10 cellular contexts compared by ENCODE assay signal in genomic region chr11:32385998-32386397, GRCh38. TPM values are rescaled to one million over a fixed set of nuclear protein-coding genes. Genes with fewer than 3 reads are reported as not detected.
DNase-seq lines count a peak whose midpoint lies in the region; ATAC-seq, FAIRE-seq and TF ChIP-seq lines count a peak whose summit lies in the region.
"Had no signal": no experiment of that assay in that cellular context is flagged by ENCODE, and none has a peak within 500 bp of the region (broad histone marks: within the 10 kb centered on the region; RNA-seq: fewer than 3 reads in every experiment).

No MANE protein-coding gene starts in this region.

- H3K9me3 ChIP-seq in DND-41 (ENCODE audit: insufficient read depth, low read length, severe bottlenecking) (no peaks in the 10 kb centered on the region), K562 (replicated peaks; ENCODE audit: control insufficient read depth, insufficient read depth, low read depth, low read length) (no peaks in the 10 kb centered on the region)
- H3K9me3 ChIP-seq: tibial artery had no signal

- CTCF ChIA-PET in K562 (lab: Yijun Ruan, JAX; ENCODE audit: low intra/inter-chr PET ratio): interaction anchor here (0.6 to 1.2 kb wide), 2 partner anchors 405 to 407 kb away, joined by 3 read pairs; no protein-coding TSS in a partner anchor

- H3K9ac ChIP-seq in DND-41 (ENCODE audit: low read depth, low read length) (no peak overlapping the region), KMS-11 (no peak overlapping the region), K562 (ENCODE audit: insufficient read depth in 1 of 2, low read depth in 2 of 2, low read length in 2 of 2) (no peak overlapping the region)

- no peak for TF ChIP-seq POLR2A in K562 (conservative IDR thresholded peaks at IDR 0.05)

- POLR2A ChIA-PET in K562 (lab: Yijun Ruan, JAX): interaction anchor here (0.6 to 1.9 kb wide), 5 partner anchors 9 to 776 kb away, joined by 3 to 7 read pairs (median 3); partner anchors contain the start of gene CSTF3

- DNase-seq in DND-41: peak; percentile 47
- peak; percentile 53 to 68 (median 60) for DNase-seq in K562 (ENCODE audit: extremely low read depth in 1 of 4, low spot score in 3 of 4)
- DNase-seq in myocyte (ENCODE audit: low read depth): peak; percentile 64
- no peak for DNase-seq in NAMALWA (ENCODE audit: low spot score)
- DNase-seq in superior temporal gyrus (ENCODE audit: extremely low spot score): no peak
- no peak for DNase-seq in COR-L47 (lab: John Stamatoyannopoulos, UW)
- DNase-seq: activated CD8-positive, alpha-beta memory T cell treated with anti-CD3 and anti-CD28 coated beads, Interleukin-2, amount 50 U/mL, for 48 hours; tibial artery had no signal

- H3K36me3 ChIP-seq in DND-41 (ENCODE audit: insufficient read depth, low read length) (peaks cover 62% of the 10 kb centered on the region), KMS-11 (ENCODE audit: insufficient read depth) (no peaks in the 10 kb centered on the region), K562 (ENCODE audit: control insufficient read depth, insufficient read depth, low read length) (peaks cover 64% of the 10 kb centered on the region)
- H3K36me3 ChIP-seq: tibial artery had no signal

- intact Hi-C loops in K562 (cut with micrococcal nuclease): loop anchor here (1.0 to 2.0 kb wide), 3 partner anchors 35 to 177 kb away; partner anchors contain the start of gene WT1

- peak; percentile 5; the same call in 1 of the 2 replicates for TF ChIP-seq EP300 in K562 (IDR thresholded peaks at IDR 0.05; ENCODE audit: low read length)

- H3K79me2 ChIP-seq in DND-41 (ENCODE audit: insufficient read depth, low read length) (no peaks in the 10 kb centered on the region; the same call in 1 of the 2 replicates), KMS-11 (ENCODE audit: insufficient read depth, low read depth) (no peaks in the 10 kb centered on the region), K562 (ENCODE audit: control insufficient read depth, insufficient read depth, low read length) (no peaks in the 10 kb centered on the region)

- in situ Hi-C loops in K562 (cut with MboI): loop anchor here (10.0 kb wide), 1 partner anchor 199 kb away; the partner anchor contains the start of gene EIF3M

- no peak overlapping the region for H3K4me2 ChIP-seq in DND-41 (ENCODE audit: insufficient read depth, low read length)
- no peak overlapping the region; the same call in 1 of the 2 replicates for H3K4me2 ChIP-seq in KMS-11
- peak overlapping the region; percentile 11; the same call in 1 of the 2 replicates for H3K4me2 ChIP-seq in K562 (ENCODE audit: insufficient read depth, low read length)

- H3K27me3 ChIP-seq in DND-41 (ENCODE audit: insufficient read depth, low read length, poor library complexity) (no peaks in the 10 kb centered on the region), KMS-11 (ENCODE audit: insufficient read depth, low read depth) (no peaks in the 10 kb centered on the region), K562 (ENCODE audit: control insufficient read depth in 2 of 2, insufficient read depth in 2 of 2, low read length in 2 of 2) (no peaks in the 10 kb centered on the region)

- BruUV-seq in K562 (replicated peaks; lab: Mats Ljungman, UMichigan): no TSS peak

- FAIRE-seq in K562 (lab: Jason Lieb, UNC): no peak

- H3K27ac ChIP-seq in DND-41 (ENCODE audit: low read length) (peak overlapping the region; percentile 52), KMS-11 (no peak overlapping the region), K562 (ENCODE audit: extremely low read depth, low read depth, low read length) (peak overlapping the region; percentile 59)
- H3K27ac ChIP-seq: tibial artery had no signal

- H4K20me1 ChIP-seq in DND-41 (ENCODE audit: insufficient read depth, low read length) (no peaks in the 10 kb centered on the region), KMS-11 (ENCODE audit: insufficient read depth) (no peaks in the 10 kb centered on the region), K562 (replicated peaks; ENCODE audit: control insufficient read depth, insufficient read depth, low read length) (no peaks in the 10 kb centered on the region)

- H2AFZ ChIP-seq in DND-41 (ENCODE audit: low read depth, low read length) (no peak overlapping the region), KMS-11 (ENCODE audit: low read depth) (peak overlapping the region; percentile 40; the same call in 1 of the 2 replicates), K562 (ENCODE audit: low read depth, low read length) (no peak overlapping the region)

- H3K4me1 ChIP-seq in DND-41 (ENCODE audit: insufficient read depth, low read length): peaks cover 65% of the 10 kb centered on the region
- H3K4me1 ChIP-seq in KMS-11 (ENCODE audit: low read depth, poor library complexity, severe bottlenecking): peaks cover 10% of the 10 kb centered on the region
- H3K4me1 ChIP-seq in K562 (replicated peaks in 1 of 2; ENCODE audit: control insufficient read depth in 2 of 2, insufficient read depth in 2 of 2, low read length in 2 of 2): peaks cover 4 to 30% of the 10 kb centered on the region in 2 experiments
- H3K4me1 ChIP-seq: tibial artery had no signal

- H3K4me3 ChIP-seq in DND-41 (ENCODE audit: low read depth in 1 of 2, low read length in 2 of 2): no peak overlapping the region
- no peak overlapping the region for H3K4me3 ChIP-seq in KMS-11 (IDR thresholded peaks at IDR 0.05; ENCODE audit: insufficient read depth, low read depth, low read length)
- H3K4me3 ChIP-seq in K562: no peak overlapping the region
- H3K4me3 ChIP-seq: tibial artery had no signal

- ATAC-seq in DND-41 (ENCODE audit: insufficient read depth, low read depth) (peak; percentile 63), K562 (peak; percentile 86), GM21390 (IDR thresholded peaks at IDR 0.05; ENCODE audit: unreplicated experiment) (no peak)

- TF ChIP-seq CTCF in DND-41 (IDR thresholded peaks at IDR 0.05; ENCODE audit: borderline replicate concordance, extremely low read depth, low read length, poor library complexity, severe bottlenecking) (peak; percentile 58), KMS-11 (conservative IDR thresholded peaks at IDR 0.05; ENCODE audit: low read depth, low read length) (peak; percentile 33; the same call in 1 of the 2 replicates), K562 (IDR thresholded peaks at IDR 0.05 in 2 of 3, conservative IDR thresholded peaks at IDR 0.05 in 1 of 3; ENCODE audit: insufficient read depth in 2 of 3, low read depth in 1 of 3, low read length in 3 of 3) (peak; percentile 50 to 68 (median 67))

- 33% methylated on average over 2 of the region's 2 CpGs for WGBS in K562 (ENCODE audit: insufficient coverage, low coverage, missing lambda C conversion rate)

- TF ChIP-seq RAD21 in K562 (CRISPR knock-in tag; conservative IDR thresholded peaks at IDR 0.05 in 1 of 2, IDR thresholded peaks at IDR 0.05 in 1 of 2): peak; percentile 50 to 72

- H3K9me1 ChIP-seq in K562 (ENCODE audit: control insufficient read depth, insufficient read depth, low read length): no peaks in the 10 kb centered on the region

TF ChIP-seq in K562, 482 proteins besides CTCF, POLR2A, EP300 and RAD21 (continues in another document):
- TF ChIP-seq ZBTB8A (IDR thresholded peaks at IDR 0.05; ENCODE audit: partially characterized antibody): no peak
- peak; percentile 49 to 60 for TF ChIP-seq MNT (conservative IDR thresholded peaks at IDR 0.05)
- peak; percentile 45 for TF ChIP-seq ATF3 (IDR thresholded peaks at IDR 0.05)
- no peak for TF ChIP-seq ATF3 (CRISPR knock-in tag; conservative IDR thresholded peaks at IDR 0.05)
- no peak for TF ChIP-seq ZFP36 (IDR thresholded peaks at IDR 0.05; ENCODE audit: low read depth, low read length, partially characterized antibody)
- TF ChIP-seq ETV1 (tag; conservative IDR thresholded peaks at IDR 0.05; ENCODE audit: low read depth): 0 out of 2 replicates have a peak, but pooled peaks have one; percentile 6
- no peak for TF ChIP-seq KLF13 (tag; IDR thresholded peaks at IDR 0.05; ENCODE audit: borderline replicate concordance, low read depth)

RNA-seq across cellular contexts. Expression of gene WT1, which starts 49.3 kb away (rescaled TPM):
- total RNA-seq in K562 (2011; cell fraction: chromatin; rRNA removed; ENCODE audit: low replicate concordance): 41.5 and 41.9 TPM in 2 replicates
- total RNA-seq in K562 (2011; cell fraction: nucleolus; rRNA removed): 28.6 and 32.5 TPM in 2 replicates
- total RNA-seq in K562 (2011; cell fraction: nucleoplasm; rRNA removed): 31.4 and 35.9 TPM in 2 replicates
- total RNA-seq in K562 (2014; rRNA removed) (21.3 and 24.3 TPM in 2 replicates), K562 (2014; rRNA removed; fragmentation: Illumina TruSeq; extraction: Trizol) (18.3 and 19.7 TPM in 2 replicates), K562 (2015; rRNA removed; fragmentation: Illumina TruSeq; extraction: Trizol) (19.4 and 20.2 TPM in 2 replicates), K562 (2021) (27.1 and 29.3 TPM in 2 replicates), myocyte (not detected in 2 replicates)
- polyA plus RNA-seq in K562 (2011; rRNA removed) (19.0 and 24.9 TPM in 2 replicates), K562 (2014; fragmentation: Illumina TruSeq; extraction: Trizol) (32.8 and 33.8 TPM in 2 replicates), K562 (2014; fragmentation: Nextera tagmentation; extraction: Ambion mirVana) (1 to 10 TPM; 7.1 to 7.7 TPM), K562 (2014; rRNA removed) (19.9 and 20.0 TPM in 2 replicates)
- 20.1 and 41.9 TPM in 2 replicates for polyA plus RNA-seq in K562 (2011; cell fraction: cytosol; rRNA removed)
- 31.6 and 45.8 TPM in 2 replicates for polyA plus RNA-seq in K562 (2011; cell fraction: nucleus; rRNA removed)
- 30.5 and 31.1 TPM in 2 replicates for polyA plus RNA-seq in K562 (2012)
- 24.1 and 25.5 TPM in 2 replicates for polyA minus RNA-seq in K562 (2011; rRNA and poly(A)+ RNA removed)
- 34.2 and 39.8 TPM in 2 replicates for polyA minus RNA-seq in K562 (2011; cell fraction: cytosol; rRNA and poly(A)+ RNA removed)
- polyA minus RNA-seq in K562 (2011; cell fraction: nucleus; rRNA and poly(A)+ RNA removed): 21.9 and 22.5 TPM in 2 replicates
- not detected for polyA plus RNA-seq in myocyte (2012)

Comparison
In these comparisons a context has a peak if more than half of its experiments do, and no peak if none do; other contexts are left out.
1. DNase-seq: peak in DND-41 (single experiment), K562 (4 of 4) and myocyte (single experiment); none in NAMALWA (single experiment), superior temporal gyrus (single experiment) and COR-L47 (single experiment).
2. RNA of gene WT1, which starts 49.3 kb away (total RNA-seq): 18.3 to 41.9 TPM in K562; not detected in myocyte; every median in the first group is over 10 times any median in the second.
3. Peak in every context shown above with its lines, with median percentiles within 50 percentile points of each other: CTCF ChIP-seq.